ENCODE assay signal across 17 cellular contexts in the genomic region with DNA sequence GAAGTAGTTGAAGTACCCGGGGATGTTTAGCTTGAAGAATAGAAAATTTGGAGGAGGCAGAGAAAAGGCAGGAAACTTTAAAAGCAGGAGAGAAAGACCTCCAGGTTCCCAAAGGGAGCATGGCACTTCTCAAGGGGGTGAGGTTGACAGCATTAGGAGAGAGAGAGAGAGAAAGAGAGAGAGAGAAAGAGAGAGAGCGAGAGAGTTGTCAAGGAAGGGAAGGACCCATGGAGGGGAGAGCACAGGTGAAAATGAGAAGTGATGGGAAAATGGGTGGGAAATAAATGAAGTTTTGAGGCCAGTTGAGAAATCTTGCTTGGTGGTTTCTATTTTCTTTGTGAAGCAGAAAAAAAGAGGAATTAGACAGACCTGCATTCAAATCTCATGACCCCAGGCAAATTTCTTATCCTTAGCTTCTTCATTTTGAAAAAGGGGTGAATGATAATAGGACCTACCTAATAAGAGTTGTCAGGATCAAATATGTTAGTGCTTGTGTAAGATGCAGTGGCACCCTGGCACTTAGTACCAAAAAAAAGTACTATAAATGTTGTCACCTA. TPM values are rescaled to one million over a fixed set of nuclear protein-coding genes. Genes with fewer than 3 reads are reported as not detected.
A peak's percentile ranks its signal among the peaks of the same experiment; 100 is the strongest.
DNase-seq lines count a peak whose midpoint lies in the region; ATAC-seq and TF ChIP-seq lines count a peak whose summit lies in the region.
"Had no signal": no experiment of that assay in that cellular context is flagged by ENCODE, and none has a peak within 500 bp of the region (broad histone marks: within the 10 kb centered on the region; RNA-seq: fewer than 3 reads in every experiment).

No MANE protein-coding gene starts in this region.

- H3K27me3 ChIP-seq in thymus (ENCODE audit: control insufficient read depth, insufficient read depth) (no peaks in the 10 kb centered on the region), endodermal cell (ENCODE audit: control insufficient read depth, insufficient read depth, low read length, poor library complexity, severe bottlenecking) (peaks cover 69% of the 10 kb centered on the region), sigmoid colon (no peaks in the 10 kb centered on the region)

- TF ChIP-seq CTCF in endodermal cell (conservative IDR thresholded peaks at IDR 0.05) (no peak), sigmoid colon (IDR thresholded peaks at IDR 0.05) (no peak)

- no peaks in the 10 kb centered on the region for H3K36me3 ChIP-seq in thymus (ENCODE audit: control insufficient read depth, insufficient read depth)
- no peaks in the 10 kb centered on the region for H3K36me3 ChIP-seq in endodermal cell (ENCODE audit: control insufficient read depth, insufficient read depth, low read length)
- H3K36me3 ChIP-seq in sigmoid colon, result no peaks in the 10 kb centered on the region

- WGBS in thymus, result 51% methylated on average over 2 of the region's 2 CpGs
- 91 to 93% methylated on average over 2 of the region's 2 CpGs for WGBS in endodermal cell (ENCODE audit: insufficient coverage in 1 of 2, insufficient read length in 1 of 2), 2 experiments
- 60 to 80% methylated on average over 2 of the region's 2 CpGs for WGBS in sigmoid colon, 2 donors

- no peaks in the 10 kb centered on the region for H3K9me3 Mint-ChIP-seq in stimulated activated naive CD8-positive, alpha-beta T cell treated with anti-CD3 and anti-CD28 coated beads, Interleukin-15, Interleukin-2, amounts not matched to agents 100 ng/mL and 50 ng/mL, for 24 hours
- H3K9me3 Mint-ChIP-seq in activated naive CD8-positive, alpha-beta T cell (ENCODE audit: low read depth), result no peaks in the 10 kb centered on the region
- H3K9me3 Mint-ChIP-seq in endodermal cell, result no peaks in the 10 kb centered on the region

- DNase-seq in stimulated activated naive CD8-positive, alpha-beta T cell treated with anti-CD3 and anti-CD28 coated beads, Interleukin-15, Interleukin-2, amounts not matched to agents 100 U/mL and 50 U/mL, for 24 hours, result no peak
- peak; percentile 61 for DNase-seq in NOMO-1 treated with DMSO at 0.1 percent for 48 hours (lab: John Stamatoyannopoulos, UW; ENCODE audit: unreplicated experiment)
- DNase-seq in endodermal cell, result no peak
- DNase-seq in HCEC 1CT, result no peak
- DNase-seq in sigmoid colon, result no peak
- DNase-seq: activated CD8-positive, alpha-beta memory T cell treated with anti-CD3 and anti-CD28 coated beads, Interleukin-2, amount 50 U/mL, for 48 hours; DND-41; islet precursor cell; KBM-7; NCI-H1694 treated with DMSO at 0.1 percent for 48 hours; NCI-H524 treated with DMSO at 0.1 percent for 48 hours; posterior cingulate gyrus had no signal

- no peaks in the 10 kb centered on the region for H3K27me3 Mint-ChIP-seq in stimulated activated naive CD8-positive, alpha-beta T cell treated with anti-CD3 and anti-CD28 coated beads, Interleukin-15, Interleukin-2, amounts not matched to agents 100 ng/mL and 50 ng/mL, for 24 hours
- H3K27me3 Mint-ChIP-seq in activated naive CD8-positive, alpha-beta T cell, result no peaks in the 10 kb centered on the region
- H3K27me3 Mint-ChIP-seq in endodermal cell (ENCODE audit: insufficient read depth), result peaks cover 98% of the 10 kb centered on the region

- peaks cover 32% of the 10 kb centered on the region for H3K4me1 ChIP-seq in thymus (ENCODE audit: control insufficient read depth, insufficient read depth, low read length)
- H3K4me1 ChIP-seq in endodermal cell (ENCODE audit: control insufficient read depth, insufficient read depth, low read length), result peaks cover 7% of the 10 kb centered on the region
- H3K4me1 ChIP-seq in sigmoid colon, result peaks cover 0 to 70% (median 44%) of the 10 kb centered on the region in 4 donors

- intact Hi-C loops in sigmoid colon (cut with DNase I), result loop anchor here (5.0 kb wide), 2 partner anchors 48 to 93 kb away; no protein-coding TSS in a partner anchor

- TF ChIP-seq POLR2A in sigmoid colon (IDR thresholded peaks at IDR 0.05), result no peak

- H3K9me3 ChIP-seq in thymus (ENCODE audit: control insufficient read depth), result no peaks in the 10 kb centered on the region
- H3K9me3 ChIP-seq in endodermal cell (ENCODE audit: control insufficient read depth, low read length), result no peaks in the 10 kb centered on the region
- no peaks in the 10 kb centered on the region for H3K9me3 ChIP-seq in sigmoid colon

- H3K27ac Mint-ChIP-seq in stimulated activated naive CD8-positive, alpha-beta T cell treated with anti-CD3 and anti-CD28 coated beads, Interleukin-15, Interleukin-2, amounts not matched to agents 100 ng/mL and 50 ng/mL, for 24 hours, result peak overlapping the region; percentile 49
- H3K27ac Mint-ChIP-seq in activated naive CD8-positive, alpha-beta T cell, result peak overlapping the region; percentile 70
- H3K27ac Mint-ChIP-seq in endodermal cell, result no peak overlapping the region

- no peak overlapping the region for H3K4me3 ChIP-seq in thymus (ENCODE audit: low read length)
- H3K4me3 ChIP-seq in endodermal cell (ENCODE audit: low read length), result no peak overlapping the region
- no peak overlapping the region for H3K4me3 ChIP-seq in sigmoid colon

- peak overlapping the region; percentile 26 for H3K4me3 Mint-ChIP-seq in stimulated activated naive CD8-positive, alpha-beta T cell treated with anti-CD3 and anti-CD28 coated beads, Interleukin-15, Interleukin-2, amounts not matched to agents 100 ng/mL and 50 ng/mL, for 24 hours
- no peak overlapping the region for H3K4me3 Mint-ChIP-seq in activated naive CD8-positive, alpha-beta T cell
- H3K4me3 Mint-ChIP-seq in endodermal cell, result no peak overlapping the region

- no peak overlapping the region for H3K9ac ChIP-seq in endodermal cell (ENCODE audit: extremely low read depth, low read length, poor library complexity, severe bottlenecking)

- H3K36me3 Mint-ChIP-seq in stimulated activated naive CD8-positive, alpha-beta T cell treated with anti-CD3 and anti-CD28 coated beads, Interleukin-15, Interleukin-2, amounts not matched to agents 100 ng/mL and 50 ng/mL, for 24 hours (ENCODE audit: low read depth), result peaks cover 9% of the 10 kb centered on the region
- H3K36me3 Mint-ChIP-seq in activated naive CD8-positive, alpha-beta T cell, result peaks cover 5% of the 10 kb centered on the region
- H3K36me3 Mint-ChIP-seq in endodermal cell (ENCODE audit: low read depth), result no peaks in the 10 kb centered on the region

- TF ChIP-seq EP300 in sigmoid colon (IDR thresholded peaks at IDR 0.05), result no peak

- H3K4me1 Mint-ChIP-seq in stimulated activated naive CD8-positive, alpha-beta T cell treated with anti-CD3 and anti-CD28 coated beads, Interleukin-15, Interleukin-2, amounts not matched to agents 100 ng/mL and 50 ng/mL, for 24 hours (ENCODE audit: low read depth), result peaks cover 92% of the 10 kb centered on the region
- peaks cover 80% of the 10 kb centered on the region for H3K4me1 Mint-ChIP-seq in activated naive CD8-positive, alpha-beta T cell (ENCODE audit: low read depth)
- peaks cover 15% of the 10 kb centered on the region for H3K4me1 Mint-ChIP-seq in endodermal cell

- H3K27ac ChIP-seq in thymus (ENCODE audit: low read depth), result peak overlapping the region; percentile 38
- H3K27ac ChIP-seq in endodermal cell (ENCODE audit: low read depth, low read length), result no peak overlapping the region
- peak overlapping the region in 1 of 4 donors; percentile 64 for H3K27ac ChIP-seq in sigmoid colon

- no peak for ATAC-seq in stimulated activated naive CD8-positive, alpha-beta T cell treated with anti-CD3 and anti-CD28 coated beads, Interleukin-15, Interleukin-2, amounts not matched to agents 100 U/mL and 50 U/mL, for 24 hours
- ATAC-seq: HCT116 had no signal

RNA-seq across cellular contexts. Expression of gene PRKCB, which starts 24.0 kb away (rescaled TPM):
- polyA plus RNA-seq in thymus (21.9 TPM), sigmoid colon (10 to 100 TPM in 1 of 3 donors, 1 to 10 TPM in 2; 3.0 to 21.4 (median 5.8) TPM)
- total RNA-seq in endodermal cell (1 to 10 TPM in 1 of 2 donors, under 1 TPM in 1; 0.38 to 1.1 TPM), sigmoid colon (10 to 100 TPM; 12.1 to 43.8 (median 23.8) TPM)
- polyA plus RNA-seq in endodermal cell (2013, experiment 1 of 2), result 3.2 TPM
- 3.1 TPM for polyA plus RNA-seq in endodermal cell (2013, experiment 2 of 2)
- total RNA-seq: epithelial cell of proximal tubule had no signal

Comparison
In these comparisons a context has a peak if more than half of its experiments do, and no peak if none do; other contexts are left out.
1. RNA of gene PRKCB, which starts 24.0 kb away (total RNA-seq): 12.1 to 43.8 TPM in sigmoid colon; 0.38 to 1.1 TPM in endodermal cell; every median in the first group is over 4 times any median in the second.